8 cellular contexts compared by ENCODE assay signal in genomic region chr3:115790759-115791158, GRCh38.
DNase-seq lines count a peak whose midpoint lies in the region; ATAC-seq, FAIRE-seq and TF ChIP-seq lines count a peak whose summit lies in the region.

No MANE protein-coding gene starts in this region.

- in situ Hi-C loops in ACHN (cut with HindIII; ENCODE audit: low pct_ligation_motif_present, low pct_unique_long_range_greater_than_20kb, low sequenced_read_pairs), result no loop called here

- intact Hi-C loops in sciatic nerve (cut with DNase I), result no loop called here

- CTCF ChIA-PET in HEK293T (lab: Yijun Ruan, JAX), result no interaction called here

- no peak for TF ChIP-seq EP300 in suprapubic skin (IDR thresholded peaks at IDR 0.05)

- H3K27me3 ChIP-seq in bronchial epithelial cell (ENCODE audit: control insufficient read depth, insufficient read depth, low read length) (no peaks in the 10 kb centered on the region), skeletal muscle satellite cell (ENCODE audit: control insufficient read depth, insufficient read depth, low read length) (no peaks in the 10 kb centered on the region), suprapubic skin (no peaks in the 10 kb centered on the region)

- no peak overlapping the region for H3K27ac ChIP-seq in suprapubic skin

- TF ChIP-seq POLR2A in suprapubic skin (IDR thresholded peaks at IDR 0.05), result no peak

- no peak for ATAC-seq in sciatic nerve

- H3K4me2 ChIP-seq in skeletal muscle satellite cell (ENCODE audit: low read length), result peak overlapping the region; percentile 42

- TF ChIP-seq CTCF in bronchial epithelial cell (IDR thresholded peaks at IDR 0.05; ENCODE audit: insufficient read depth, low read length, severe bottlenecking), result no peak
- TF ChIP-seq CTCF in suprapubic skin (IDR thresholded peaks at IDR 0.05), result no peak

- H3K4me3 ChIP-seq in bronchial epithelial cell (ENCODE audit: low read depth, low read length) (no peak overlapping the region), skeletal muscle satellite cell (ENCODE audit: low read length) (no peak overlapping the region), suprapubic skin (no peak overlapping the region)

- DNase-seq in ACHN (peak; percentile 86), HEK293T (ENCODE audit: extremely low spot score) (peak; percentile 37), T-helper 9 cell (peak; percentile 19), bronchial epithelial cell (ENCODE audit: low read depth) (peak; percentile 99), NCI-H1417 treated with DMSO at 0.1 percent for 48 hours (lab: John Stamatoyannopoulos, UW) (no peak), sciatic nerve (ENCODE audit: low spot score) (no peak), suprapubic skin (ENCODE audit: low spot score in 2 of 2) (no peak)

- 54% methylated on average over 3 of the region's 3 CpGs for WGBS in suprapubic skin

- peak overlapping the region; percentile 62 for H3K9ac ChIP-seq in skeletal muscle satellite cell (ENCODE audit: low read depth, low read length)

- H3K9me3 ChIP-seq in skeletal muscle satellite cell (replicated peaks; ENCODE audit: low read length), result no peaks in the 10 kb centered on the region
- no peaks in the 10 kb centered on the region for H3K9me3 ChIP-seq in suprapubic skin

- POLR2A ChIA-PET in HEK293T (lab: Yijun Ruan, JAX), result no interaction called here

- no peaks in the 10 kb centered on the region for H3K36me3 ChIP-seq in bronchial epithelial cell (ENCODE audit: control insufficient read depth, insufficient read depth, low read length)
- H3K36me3 ChIP-seq in skeletal muscle satellite cell (ENCODE audit: insufficient read depth, low read length), result no peaks in the 10 kb centered on the region
- H3K36me3 ChIP-seq in suprapubic skin, result no peaks in the 10 kb centered on the region

- peaks cover 44% of the 10 kb centered on the region for H3K4me1 ChIP-seq in skeletal muscle satellite cell (ENCODE audit: control insufficient read depth, insufficient read depth, low read length)
- no peaks in the 10 kb centered on the region for H3K4me1 ChIP-seq in suprapubic skin

- FAIRE-seq in bronchial epithelial cell (lab: Jason Lieb, UNC), result no peak

TF ChIP-seq in HEK293T, 16 proteins besides CTCF, POLR2A, EP300 and RAD21:
- TF ChIP-seq SP1 (IDR thresholded peaks at IDR 0.05) (no peak), FOXA1 (IDR thresholded peaks at IDR 0.05) (no peak), SUZ12 (IDR thresholded peaks at IDR 0.05) (no peak), ARNT (IDR thresholded peaks at IDR 0.05) (no peak)

Comparison
In these comparisons a context has a peak if more than half of its experiments do, and no peak if none do; other contexts are left out.
1. DNase-seq: peak in ACHN (single experiment), HEK293T (single experiment), T-helper 9 cell (single experiment) and bronchial epithelial cell (single experiment); none in NCI-H1417 treated with DMSO at 0.1 percent for 48 hours (single experiment), sciatic nerve (single experiment) and suprapubic skin (0 of 2).